ENCODE assay signal across 8 cellular contexts in genomic region chr5:138032028-138032571, GRCh38. TPM values are rescaled to one million over a fixed set of nuclear protein-coding genes. Genes with fewer than 3 reads are reported as not detected.
DNase-seq lines count a peak whose midpoint lies in the region; ATAC-seq, FAIRE-seq and TF ChIP-seq lines count a peak whose summit lies in the region.

No MANE protein-coding gene starts in this region.

- TF ChIP-seq CTCF in BJ (IDR thresholded peaks at IDR 0.05; ENCODE audit: insufficient read depth, low read depth, low read length) (no peak), bronchial epithelial cell (IDR thresholded peaks at IDR 0.05; ENCODE audit: insufficient read depth, low read length, severe bottlenecking) (no peak)

- H3K4me3 ChIP-seq in BJ (ENCODE audit: low read depth, low read length), result peak overlapping the region; percentile 99
- H3K4me3 ChIP-seq in bronchial epithelial cell (ENCODE audit: low read depth, low read length), result peak overlapping the region; percentile 73

- POLR2A ChIA-PET in BJ (lab: Charles Lee), result no interaction called here

- ATAC-seq in GM18870 (IDR thresholded peaks at IDR 0.05; ENCODE audit: unreplicated experiment) (peak; percentile 38), HG03066 (IDR thresholded peaks at IDR 0.05; ENCODE audit: low read depth, unreplicated experiment) (peak; percentile 38)

- no peak for FAIRE-seq in RCC 7860 (lab: Jason Lieb, UNC)
- FAIRE-seq in bronchial epithelial cell (lab: Jason Lieb, UNC), result no peak

- no peak for DNase-seq in BJ (ENCODE audit: low read depth)
- peak; percentile 19 for DNase-seq in RCC 7860 (ENCODE audit: low spot score)
- peak; percentile 44 for DNase-seq in bronchial epithelial cell (ENCODE audit: low read depth)
- peak; percentile 54 for DNase-seq in iris pigment epithelial cell (ENCODE audit: low read depth)
- DNase-seq in stimulated activated CD8-positive, alpha-beta memory T cell treated with anti-CD3 and anti-CD28 coated beads, Interleukin-4, amount 100 ng/mL, for 4 hours (ENCODE audit: low read depth in 2 of 2, low spot score in 1 of 2), result peak; percentile 9 to 29
- no peak for DNase-seq in cortex of kidney (lab: John Stamatoyannopoulos, UW)

- H3K27me3 ChIP-seq in BJ (ENCODE audit: control insufficient read depth, insufficient read depth, low read length) (no peaks in the 10 kb centered on the region), bronchial epithelial cell (ENCODE audit: control insufficient read depth, insufficient read depth, low read length) (no peaks in the 10 kb centered on the region)

- CTCF ChIA-PET in BJ (lab: Yijun Ruan, JAX), result interaction anchor here (1.6 kb wide), 1 partner anchor 46 kb away, joined by 3 read pairs; no protein-coding TSS in a partner anchor

- H3K36me3 ChIP-seq in BJ (ENCODE audit: control insufficient read depth, insufficient read depth, low read length) (no peaks in the 10 kb centered on the region), bronchial epithelial cell (ENCODE audit: control insufficient read depth, insufficient read depth, low read length) (no peaks in the 10 kb centered on the region)

RNA-seq across cellular contexts. Expression of gene FAM13B, which starts 0.8 kb away (rescaled TPM):
- 12.6 and 22.3 TPM in 2 replicates for polyA plus RNA-seq in BJ (2011; rRNA removed)
- polyA minus RNA-seq in BJ (2011; rRNA and poly(A)+ RNA removed), result 9.4 and 13.1 TPM in 2 replicates
- 10.5 TPM in 2 replicates for total RNA-seq in bronchial epithelial cell

RNA-seq across cellular contexts. Expression of gene WNT8A, which starts 51.7 kb away (rescaled TPM):
- not detected in 2 replicates for polyA plus RNA-seq in BJ (2011; rRNA removed)
- polyA minus RNA-seq in BJ (2011; rRNA and poly(A)+ RNA removed), result not detected in 2 replicates
- not detected in 2 replicates for total RNA-seq in bronchial epithelial cell

Comparison
In these comparisons a context has a peak if more than half of its experiments do, and no peak if none do; other contexts are left out.
1. DNase-seq: peak in RCC 7860 (single experiment), bronchial epithelial cell (single experiment), iris pigment epithelial cell (single experiment) and stimulated activated CD8-positive, alpha-beta memory T cell treated with anti-CD3 and anti-CD28 coated beads, Interleukin-4, amount 100 ng/mL, for 4 hours (2 of 2); none in BJ (single experiment) and cortex of kidney (single experiment).